Comparison of ENCODE assay signal across 18 cellular contexts in the genomic region with DNA sequence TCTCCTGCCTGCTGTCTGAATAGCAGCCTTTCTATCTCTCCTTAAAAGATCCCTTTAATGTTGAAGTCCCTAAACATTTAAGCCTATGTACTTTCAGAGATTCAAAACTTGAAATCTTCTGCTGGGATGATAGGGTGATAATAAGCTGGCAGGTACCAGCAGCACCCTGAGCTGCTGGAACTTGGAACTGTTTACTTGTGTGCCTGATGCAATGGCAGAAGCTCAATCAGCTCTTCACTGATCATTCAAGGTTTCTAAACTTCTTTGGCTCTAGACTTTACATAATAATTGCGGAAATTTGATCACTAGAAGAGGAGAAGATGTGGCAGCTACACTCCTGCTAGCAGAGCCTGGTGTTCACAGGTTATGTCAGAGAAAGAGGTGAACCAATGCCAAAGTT.
"Had no signal": no experiment of that assay in that cellular context is flagged by ENCODE, and none has a peak within 500 bp of the region (broad histone marks: within the 10 kb centered on the region; RNA-seq: fewer than 3 reads in every experiment).

No MANE protein-coding gene starts in this region.

- H3K9me3 Mint-ChIP-seq: activated naive CD8-positive, alpha-beta T cell treated with anti-CD3 and anti-CD28 coated beads, Interleukin-2, amount 50 U/mL, for 24 hours; activated T-helper 17 cell treated with anti-CD3 and anti-CD28 coated beads, Interleukin-2, amount 50 U/mL, for 72 hours; effector memory CD8-positive, alpha-beta T cell had no signal

- H3K27me3 Mint-ChIP-seq: activated naive CD8-positive, alpha-beta T cell treated with anti-CD3 and anti-CD28 coated beads, Interleukin-2, amount 50 U/mL, for 24 hours; activated T-helper 17 cell treated with anti-CD3 and anti-CD28 coated beads, Interleukin-2, amount 50 U/mL, for 72 hours; effector memory CD8-positive, alpha-beta T cell had no signal

- H3K36me3 ChIP-seq: prostate gland had no signal

- DNase-seq: activated CD4-positive, alpha-beta T cell treated with anti-CD3 and anti-CD28 coated beads for 1 hour; activated CD4-positive, alpha-beta T cell treated with anti-CD3 and anti-CD28 coated beads, Interleukin-2, amount 50 U/mL, for 4 hours; activated naive CD4-positive, alpha-beta T cell treated with Interleukin-2 at 50 U/mL for 16 hours; activated naive CD8-positive, alpha-beta T cell treated with anti-CD3 and anti-CD28 coated beads, Interleukin-2, amount 50 U/mL, for 24 hours; activated T-cell treated with anti-CD3 and anti-CD28 coated beads for 4 hours; aorta; effector memory CD8-positive, alpha-beta T cell; foreskin keratinocyte; glutamatergic neuron; lower lobe of right lung; right cardiac atrium; small intestine; stimulated activated CD4-positive, alpha-beta T cell treated with anti-CD3 and anti-CD28 coated beads, Interleukin-4, amount 100 ng/mL, for 24 hours; stimulated activated naive CD8-positive, alpha-beta T cell treated with anti-CD3 and anti-CD28 coated beads, Interleukin-15, Interleukin-2, amounts not matched to agents 100 U/mL and 50 U/mL, for 24 hours; upper lobe of left lung had no signal

- H3K4me3 Mint-ChIP-seq: activated naive CD8-positive, alpha-beta T cell treated with anti-CD3 and anti-CD28 coated beads, Interleukin-2, amount 50 U/mL, for 24 hours; activated T-helper 17 cell treated with anti-CD3 and anti-CD28 coated beads, Interleukin-2, amount 50 U/mL, for 72 hours; effector memory CD8-positive, alpha-beta T cell had no signal

- H3K4me3 ChIP-seq: lower lobe of right lung, prostate gland, suprapubic skin, upper lobe of left lung had no signal

- H3K27ac Mint-ChIP-seq: activated naive CD8-positive, alpha-beta T cell treated with anti-CD3 and anti-CD28 coated beads, Interleukin-2, amount 50 U/mL, for 24 hours; activated T-helper 17 cell treated with anti-CD3 and anti-CD28 coated beads, Interleukin-2, amount 50 U/mL, for 72 hours; effector memory CD8-positive, alpha-beta T cell had no signal

- H3K27me3 ChIP-seq: foreskin keratinocyte, suprapubic skin, upper lobe of left lung had no signal

- H3K27ac ChIP-seq: foreskin keratinocyte, lower lobe of right lung, prostate gland, suprapubic skin, upper lobe of left lung had no signal

- H3K9me3 ChIP-seq: lower lobe of right lung, prostate gland, suprapubic skin, upper lobe of left lung had no signal

- ATAC-seq: activated naive CD8-positive, alpha-beta T cell treated with anti-CD3 and anti-CD28 coated beads, Interleukin-2, amount 50 U/mL, for 24 hours; activated T-helper 17 cell treated with anti-CD3 and anti-CD28 coated beads, Interleukin-2, amount 50 U/mL, for 72 hours; effector memory CD8-positive, alpha-beta T cell; foreskin keratinocyte; lower lobe of right lung; right cardiac atrium; stimulated activated naive CD8-positive, alpha-beta T cell treated with anti-CD3 and anti-CD28 coated beads, Interleukin-15, Interleukin-2, amounts not matched to agents 100 U/mL and 50 U/mL, for 24 hours had no signal

- H3K4me1 ChIP-seq: foreskin keratinocyte, lower lobe of right lung, prostate gland, suprapubic skin had no signal
